Comparison of ENCODE assay signal across 1 cellular context in the genomic region with DNA sequence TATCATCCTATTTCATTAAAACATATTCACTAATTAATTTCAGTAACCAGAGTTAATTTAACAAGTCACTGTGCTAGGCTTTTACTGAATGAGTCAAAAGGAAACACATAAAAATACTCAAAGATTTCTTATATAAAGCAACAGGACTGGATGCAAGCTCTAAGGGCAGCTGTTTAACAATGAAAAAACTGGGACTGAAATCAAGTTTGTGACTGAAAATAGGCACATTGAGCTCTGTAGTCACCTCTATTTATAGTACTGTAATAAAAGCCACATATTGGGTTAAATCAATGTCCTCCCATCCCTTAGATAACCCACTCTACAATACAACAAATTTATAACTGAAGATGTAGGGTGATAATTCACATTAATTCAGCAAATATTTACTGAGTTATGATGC.
TF ChIP-seq lines count a peak whose summit lies in the region.

No MANE protein-coding gene starts in this region.

TF ChIP-seq in endothelial cell of umbilical vein, 7 proteins besides CTCF, POLR2A, EP300 and RAD21:
- TF ChIP-seq FOS (IDR thresholded peaks at IDR 0.05; ENCODE audit: borderline replicate concordance, insufficient read depth, low read length) (no peak), JUN (IDR thresholded peaks at IDR 0.05; ENCODE audit: borderline replicate concordance, insufficient read depth, insufficient read length, low read depth) (no peak), GATA2 (IDR thresholded peaks at IDR 0.05; ENCODE audit: insufficient read depth, insufficient read length, low read depth, low read length) (no peak), POLR2AphosphoS5 (IDR thresholded peaks at IDR 0.05; ENCODE audit: insufficient read depth, low read depth, low read length) (no peak), MYC (IDR thresholded peaks at IDR 0.05; ENCODE audit: low read depth, low read length) (no peak), MAX (IDR thresholded peaks at IDR 0.05; ENCODE audit: insufficient read depth, insufficient read length) (no peak), EZH2 (IDR thresholded peaks at IDR 0.05; ENCODE audit: borderline replicate concordance, low read depth, low read length, severe bottlenecking) (no peak)
